1 cellular context compared by ENCODE assay signal in the genomic region with DNA sequence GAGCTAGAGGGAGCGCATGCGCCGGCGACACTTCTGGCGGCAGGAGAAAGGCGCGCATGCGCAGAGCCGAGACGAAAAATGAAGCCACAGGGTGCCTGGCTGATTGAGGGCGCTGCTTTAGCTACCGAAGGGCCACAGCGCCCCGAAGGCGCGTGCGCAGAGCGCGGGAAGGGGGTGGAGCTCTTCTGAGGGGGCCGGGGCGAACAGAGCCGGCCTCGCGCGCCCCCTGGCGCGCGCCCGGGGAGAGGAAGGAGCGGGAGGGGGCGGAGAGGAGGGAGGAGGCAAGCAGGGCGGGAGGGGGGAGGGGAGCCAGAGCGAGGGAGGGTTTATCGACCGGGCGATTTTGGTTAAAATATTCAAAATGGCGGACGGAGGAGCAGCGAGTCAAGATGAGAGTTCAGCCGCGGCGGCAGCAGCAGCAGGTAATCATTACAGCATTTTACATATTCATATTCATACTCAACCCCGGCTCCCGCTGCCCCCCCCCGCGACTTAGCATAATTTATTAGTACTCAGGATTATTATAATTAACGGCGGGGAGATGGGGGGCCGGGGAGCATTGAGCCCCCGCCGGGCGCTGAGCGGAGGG.
A peak's percentile ranks its signal among the peaks of the same experiment; 100 is the strongest.
TF ChIP-seq lines count a peak whose summit lies in the region.

Gene POU2F1, plus strand, starts transcription at position 350 of the 589 bp plus-strand sequence. Its CDS starts 12 bp downstream, at position 362.

TF ChIP-seq in HepG2, 621 proteins besides CTCF, POLR2A, EP300 and RAD21 (continued from another document and continues in another):
- TF ChIP-seq GPBP1L1 (CRISPR knock-in tag; IDR thresholded peaks at IDR 0.05) (no peak), TBX2 (CRISPR knock-in tag; IDR thresholded peaks at IDR 0.05; ENCODE audit: borderline replicate concordance) (no peak; the same call in 1 of the 2 replicates), RFXANK (CRISPR knock-in tag; IDR thresholded peaks at IDR 0.05) (no peak), NR2F6 (IDR thresholded peaks at IDR 0.05) (no peak), NR2F6 (CRISPR knock-in tag; IDR thresholded peaks at IDR 0.05) (no peak), HMG20A (CRISPR knock-in tag; IDR thresholded peaks at IDR 0.05; ENCODE audit: borderline replicate concordance) (no peak; the same call in 1 of the 2 replicates), TBL1XR1 (IDR thresholded peaks at IDR 0.05; ENCODE audit: borderline replicate concordance, low read length, partially characterized antibody) (no peak), ZNF674 (CRISPR knock-in tag; IDR thresholded peaks at IDR 0.05; ENCODE audit: low read depth) (no peak), LCORL (IDR thresholded peaks at IDR 0.05) (no peak), LCORL (CRISPR knock-in tag; IDR thresholded peaks at IDR 0.05) (no peak; the same call in 1 of the 2 replicates), ZNF605 (CRISPR knock-in tag; IDR thresholded peaks at IDR 0.05) (no peak; the same call in 1 of the 2 replicates), SIN3A (IDR thresholded peaks at IDR 0.05; ENCODE audit: borderline replicate concordance, low read depth, low read length) (no peak), TBX3 (IDR thresholded peaks at IDR 0.05; ENCODE audit: borderline replicate concordance) (no peak), PCBP1 (IDR thresholded peaks at IDR 0.05; ENCODE audit: borderline replicate concordance, low read depth, low read length) (no peak), ZBTB3 (CRISPR knock-in tag; IDR thresholded peaks at IDR 0.05; ENCODE audit: borderline replicate concordance, low read depth) (0 out of 2 replicates have a peak, but pooled peaks have one; percentile 46), CAMTA2 (CRISPR knock-in tag; IDR thresholded peaks at IDR 0.05; ENCODE audit: borderline replicate concordance) (no peak), ZNF3 (CRISPR knock-in tag; IDR thresholded peaks at IDR 0.05) (no peak), ZNF224 (CRISPR knock-in tag; IDR thresholded peaks at IDR 0.05) (no peak), ZSCAN12 (CRISPR knock-in tag; IDR thresholded peaks at IDR 0.05) (no peak), SMAD9 (CRISPR knock-in tag; IDR thresholded peaks at IDR 0.05) (no peak), YEATS4 (CRISPR knock-in tag; IDR thresholded peaks at IDR 0.05; ENCODE audit: borderline replicate concordance) (no peak), ZBTB8A (CRISPR knock-in tag; IDR thresholded peaks at IDR 0.05; ENCODE audit: borderline replicate concordance, low read depth) (no peak), FOSL1 (CRISPR knock-in tag; IDR thresholded peaks at IDR 0.05; ENCODE audit: borderline replicate concordance) (no peak), NRL (CRISPR knock-in tag; IDR thresholded peaks at IDR 0.05; ENCODE audit: borderline replicate concordance) (0 out of 2 replicates have a peak, but pooled peaks have one; percentile 25), AFF4 (CRISPR knock-in tag; IDR thresholded peaks at IDR 0.05) (no peak), STAG1 (CRISPR knock-in tag; IDR thresholded peaks at IDR 0.05) (peak; percentile 26; the same call in 1 of the 2 replicates), ZNF354B (CRISPR knock-in tag; IDR thresholded peaks at IDR 0.05) (no peak), PRDM15 (CRISPR knock-in tag; IDR thresholded peaks at IDR 0.05) (no peak), GMEB2 (CRISPR knock-in tag; IDR thresholded peaks at IDR 0.05; ENCODE audit: low read depth) (no peak), ZNF329 (CRISPR knock-in tag; IDR thresholded peaks at IDR 0.05; ENCODE audit: low read depth) (no peak), KMT2B (CRISPR knock-in tag; IDR thresholded peaks at IDR 0.05) (no peak; the same call in 1 of the 2 replicates), ZFP41 (CRISPR knock-in tag; IDR thresholded peaks at IDR 0.05; ENCODE audit: borderline replicate concordance) (no peak), ZEB1 (IDR thresholded peaks at IDR 0.05; ENCODE audit: insufficient replicate concordance, low read depth) (no peak), SMAD3 (CRISPR knock-in tag; IDR thresholded peaks at IDR 0.05) (no peak), TCF7L2 (IDR thresholded peaks at IDR 0.05; ENCODE audit: low read depth, low read length) (no peak), ZNF30 (CRISPR knock-in tag; IDR thresholded peaks at IDR 0.05) (no peak), SNRNP70 (IDR thresholded peaks at IDR 0.05; ENCODE audit: low read depth, low read length) (no peak), TAF1 (CRISPR knock-in tag; IDR thresholded peaks at IDR 0.05) (no peak; the same call in 1 of the 2 replicates), MEF2D (CRISPR knock-in tag; IDR thresholded peaks at IDR 0.05) (no peak), ZNF253 (CRISPR knock-in tag; IDR thresholded peaks at IDR 0.05; ENCODE audit: borderline replicate concordance) (no peak), HOXA5 (CRISPR knock-in tag; IDR thresholded peaks at IDR 0.05) (no peak)
- TF ChIP-seq, protein P1, sequence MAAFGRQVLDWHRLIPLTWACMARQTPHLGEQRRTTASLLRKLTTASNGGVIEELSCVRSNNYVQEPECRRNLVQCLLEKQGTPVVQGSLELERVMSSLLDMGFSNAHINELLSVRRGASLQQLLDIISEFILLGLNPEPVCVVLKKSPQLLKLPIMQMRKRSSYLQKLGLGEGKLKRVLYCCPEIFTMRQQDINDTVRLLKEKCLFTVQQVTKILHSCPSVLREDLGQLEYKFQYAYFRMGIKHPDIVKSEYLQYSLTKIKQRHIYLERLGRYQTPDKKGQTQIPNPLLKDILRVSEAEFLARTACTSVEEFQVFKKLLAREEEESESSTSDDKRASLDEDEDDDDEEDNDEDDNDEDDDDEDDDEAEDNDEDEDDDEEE (CRISPR knock-in tag; IDR thresholded peaks at IDR 0.05), result no peak
- TF ChIP-seq, protein P2, sequence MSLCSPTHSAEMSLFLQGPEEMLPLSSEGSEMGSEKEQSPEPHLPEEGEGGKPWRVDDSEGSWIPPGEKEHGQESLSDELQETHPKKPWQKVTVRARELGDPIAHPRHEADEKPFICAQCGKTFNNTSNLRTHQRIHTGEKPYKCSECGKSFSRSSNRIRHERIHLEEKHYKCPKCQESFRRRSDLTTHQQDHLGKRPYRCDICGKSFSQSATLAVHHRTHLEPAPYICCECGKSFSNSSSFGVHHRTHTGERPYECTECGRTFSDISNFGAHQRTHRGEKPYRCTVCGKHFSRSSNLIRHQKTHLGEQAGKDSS (CRISPR knock-in tag; IDR thresholded peaks at IDR 0.05; ENCODE audit: borderline replicate concordance, low read depth), result 0 out of 2 replicates have a peak, but pooled peaks have one; percentile 2
- TF ChIP-seq, protein P3, sequence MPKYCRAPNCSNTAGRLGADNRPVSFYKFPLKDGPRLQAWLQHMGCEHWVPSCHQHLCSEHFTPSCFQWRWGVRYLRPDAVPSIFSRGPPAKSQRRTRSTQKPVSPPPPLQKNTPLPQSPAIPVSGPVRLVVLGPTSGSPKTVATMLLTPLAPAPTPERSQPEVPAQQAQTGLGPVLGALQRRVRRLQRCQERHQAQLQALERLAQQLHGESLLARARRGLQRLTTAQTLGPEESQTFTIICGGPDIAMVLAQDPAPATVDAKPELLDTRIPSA (CRISPR knock-in tag; IDR thresholded peaks at IDR 0.05; ENCODE audit: borderline replicate concordance), result no peak
- TF ChIP-seq, protein P4, sequence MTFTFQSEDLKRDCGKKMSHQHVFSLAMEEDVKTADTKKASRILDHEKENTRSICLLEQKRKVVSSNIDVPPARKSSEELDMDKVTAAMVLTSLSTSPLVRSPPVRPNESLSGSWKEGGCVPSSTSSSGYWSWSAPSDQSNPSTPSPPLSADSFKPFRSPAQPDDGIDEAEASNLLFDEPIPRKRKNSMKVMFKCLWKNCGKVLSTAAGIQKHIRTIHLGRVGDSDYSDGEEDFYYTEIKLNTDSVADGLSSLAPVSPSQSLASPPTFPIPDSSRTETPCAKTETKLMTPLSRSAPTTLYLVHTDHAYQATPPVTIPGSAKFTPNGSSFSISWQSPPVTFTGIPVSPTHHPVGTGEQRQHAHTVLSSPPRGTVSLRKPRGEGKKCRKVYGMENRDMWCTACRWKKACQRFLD (CRISPR knock-in tag; IDR thresholded peaks at IDR 0.05; ENCODE audit: borderline replicate concordance), result peak; percentile 15; the same call in 1 of the 2 replicates
- TF ChIP-seq, protein P5, sequence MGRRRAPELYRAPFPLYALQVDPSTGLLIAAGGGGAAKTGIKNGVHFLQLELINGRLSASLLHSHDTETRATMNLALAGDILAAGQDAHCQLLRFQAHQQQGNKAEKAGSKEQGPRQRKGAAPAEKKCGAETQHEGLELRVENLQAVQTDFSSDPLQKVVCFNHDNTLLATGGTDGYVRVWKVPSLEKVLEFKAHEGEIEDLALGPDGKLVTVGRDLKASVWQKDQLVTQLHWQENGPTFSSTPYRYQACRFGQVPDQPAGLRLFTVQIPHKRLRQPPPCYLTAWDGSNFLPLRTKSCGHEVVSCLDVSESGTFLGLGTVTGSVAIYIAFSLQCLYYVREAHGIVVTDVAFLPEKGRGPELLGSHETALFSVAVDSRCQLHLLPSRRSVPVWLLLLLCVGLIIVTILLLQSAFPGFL (CRISPR knock-in tag; IDR thresholded peaks at IDR 0.05), result no peak
